14 cellular contexts compared by ENCODE assay signal in the genomic region with DNA sequence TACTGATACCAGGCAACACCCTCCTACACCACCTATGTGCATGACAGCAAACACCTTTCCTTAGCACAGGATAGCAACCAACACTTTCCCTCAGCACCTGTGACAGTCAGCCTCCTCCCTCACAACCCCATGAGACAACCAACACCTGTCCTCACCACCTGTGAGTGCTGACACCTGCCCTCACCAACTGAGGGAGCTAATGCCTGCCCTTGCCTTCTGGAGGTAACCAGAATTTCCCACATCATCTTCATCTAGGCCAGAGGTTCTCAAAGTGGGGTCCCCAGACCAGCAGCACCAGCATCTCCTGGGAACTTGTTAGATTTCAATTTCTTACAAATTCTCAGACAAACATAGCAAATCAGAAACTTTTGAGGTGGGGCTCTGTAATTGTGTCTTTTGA.
"Had no signal": no experiment of that assay in that cellular context is flagged by ENCODE, and none has a peak within 500 bp of the region (broad histone marks: within the 10 kb centered on the region; RNA-seq: fewer than 3 reads in every experiment).

No MANE protein-coding gene starts in this region.

- H3K4me3 Mint-ChIP-seq: activated CD8-positive, alpha-beta T cell treated with anti-CD3 and anti-CD28 coated beads for 36 hours; activated naive CD4-positive, alpha-beta T cell treated with anti-CD3 and anti-CD28 coated beads, Interleukin-2, amount 10 ng/mL, durations not matched to agents 7 days and 5 days; central memory CD8-positive, alpha-beta T cell; dendritic cell treated with granulocyte-macrophage colony-stimulating factor and Interleukin-4, amounts not matched to agents 40 ng/mL and 50 ng/mL, for 4 days; neural crest cell had no signal

- H3K9me3 Mint-ChIP-seq: dendritic cell treated with granulocyte-macrophage colony-stimulating factor and Interleukin-4, amounts not matched to agents 40 ng/mL and 50 ng/mL, for 4 days had no signal

- DNase-seq: activated CD8-positive, alpha-beta T cell treated with anti-CD3 and anti-CD28 coated beads for 36 hours; activated naive CD4-positive, alpha-beta T cell treated with anti-CD3 and anti-CD28 coated beads, Interleukin-2, amount 10 ng/mL, durations not matched to agents 7 days and 5 days; erythroblast; hippocampal formation; retina; stimulated activated CD4-positive, alpha-beta T cell treated with anti-CD3 and anti-CD28 coated beads, Interleukin-15, amount 100 ng/mL, for 24 hours; stimulated activated CD4-positive, alpha-beta T cell treated with anti-CD3 and anti-CD28 coated beads, Interleukin-4, amount 100 ng/mL, for 4 hours had no signal

- H3K27ac ChIP-seq: parathyroid adenoma, stomach, thoracic aorta, uterus had no signal

- H3K4me1 Mint-ChIP-seq: activated naive CD4-positive, alpha-beta T cell treated with anti-CD3 and anti-CD28 coated beads, Interleukin-2, amount 10 ng/mL, durations not matched to agents 7 days and 5 days; central memory CD8-positive, alpha-beta T cell had no signal

- H3K27ac Mint-ChIP-seq: activated CD8-positive, alpha-beta T cell treated with anti-CD3 and anti-CD28 coated beads for 36 hours; activated naive CD4-positive, alpha-beta T cell treated with anti-CD3 and anti-CD28 coated beads, Interleukin-2, amount 10 ng/mL, durations not matched to agents 7 days and 5 days; dendritic cell treated with granulocyte-macrophage colony-stimulating factor and Interleukin-4, amounts not matched to agents 40 ng/mL and 50 ng/mL, for 4 days had no signal

- H3K27me3 Mint-ChIP-seq: dendritic cell treated with granulocyte-macrophage colony-stimulating factor and Interleukin-4, amounts not matched to agents 40 ng/mL and 50 ng/mL, for 4 days had no signal

- H3K36me3 Mint-ChIP-seq: activated naive CD4-positive, alpha-beta T cell treated with anti-CD3 and anti-CD28 coated beads, Interleukin-2, amount 10 ng/mL, durations not matched to agents 7 days and 5 days had no signal

- ATAC-seq: activated CD8-positive, alpha-beta T cell treated with anti-CD3 and anti-CD28 coated beads for 36 hours had no signal

- H3K4me3 ChIP-seq: stomach, thoracic aorta, uterus had no signal
